Comparison of ENCODE assay signal across 10 cellular contexts in the genomic region with DNA sequence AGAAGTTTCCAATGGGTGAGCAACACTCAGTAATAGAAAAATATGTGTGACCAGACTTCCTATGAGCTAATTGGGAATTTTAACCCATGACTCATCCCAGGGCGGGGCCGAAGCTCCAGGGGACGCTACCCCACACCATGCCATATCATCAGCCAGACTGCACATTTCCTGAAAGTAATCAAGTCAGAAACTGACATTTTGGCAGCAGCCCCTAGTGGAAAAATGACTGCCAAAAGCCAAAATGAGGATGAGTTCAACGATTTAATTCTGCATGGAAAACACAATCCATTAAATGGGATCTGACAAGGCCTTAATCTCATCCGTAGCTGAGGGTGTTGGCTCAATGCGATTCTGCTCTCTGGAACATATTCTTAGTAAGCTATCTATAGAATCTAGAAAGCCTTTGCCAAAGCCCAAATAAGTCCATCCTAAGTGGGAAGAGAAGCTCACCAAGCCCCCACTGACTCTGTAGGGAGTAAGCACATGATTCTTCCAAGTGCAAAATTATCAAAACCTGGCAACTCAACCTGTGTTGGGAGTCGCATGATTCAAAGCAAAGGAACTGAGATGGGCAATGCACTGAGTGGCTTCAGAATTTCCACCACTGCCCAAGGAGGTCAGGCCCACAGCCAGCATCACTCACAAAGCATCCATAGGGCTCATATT.
DNase-seq lines count a peak whose midpoint lies in the region; ATAC-seq and TF ChIP-seq lines count a peak whose summit lies in the region.
"Had no signal": no experiment of that assay in that cellular context is flagged by ENCODE, and none has a peak within 500 bp of the region (broad histone marks: within the 10 kb centered on the region; RNA-seq: fewer than 3 reads in every experiment).

No MANE protein-coding gene starts in this region.

- H3K4me3 ChIP-seq in fibroblast of villous mesenchyme (ENCODE audit: low read depth, low read length) (no peak overlapping the region), H7 (ENCODE audit: insufficient read depth, low read depth, low read length) (no peak overlapping the region)

- no peaks in the 10 kb centered on the region for H3K36me3 ChIP-seq in H7 (replicated peaks; ENCODE audit: control insufficient read depth, insufficient read depth, low read length)

- H3K27me3 ChIP-seq in H7 (ENCODE audit: control insufficient read depth, insufficient read depth, low read length) = no peaks in the 10 kb centered on the region

- intact Hi-C loops in sciatic nerve (cut with DNase I) = no loop called here

- ATAC-seq in sciatic nerve = peak; percentile 81

- no peak for TF ChIP-seq CTCF in fibroblast of villous mesenchyme (IDR thresholded peaks at IDR 0.05; ENCODE audit: insufficient read depth, low read depth, low read length)

- DNase-seq in ELR (ENCODE audit: low read depth) (peak; percentile 96), SW480 (ENCODE audit: low spot score) (peak; percentile 86), fibroblast of villous mesenchyme (ENCODE audit: low read depth) (peak; percentile 20), sciatic nerve (ENCODE audit: low spot score) (peak; percentile 62), GDM1 (lab: John Stamatoyannopoulos, UW) (no peak), activated gamma-delta T cell treated with Interleukin-2 at 50 U/mL for 16 hours (no peak), H7 (no peak)
- DNase-seq in activated naive CD4-positive, alpha-beta T cell treated with Interleukin-2 at 50 U/mL for 16 hours = no peak
- DNase-seq: activated CD4-positive, alpha-beta memory T cell treated with anti-CD3 and anti-CD28 coated beads for 36 hours; NCI-H2081 had no signal

Comparison
In these comparisons a context has a peak if more than half of its experiments do, and no peak if none do; other contexts are left out.
1. DNase-seq: peak in ELR (single experiment), SW480 (single experiment), fibroblast of villous mesenchyme (single experiment) and sciatic nerve (single experiment); none in GDM1 (single experiment), activated gamma-delta T cell treated with Interleukin-2 at 50 U/mL for 16 hours (single experiment), H7 (single experiment) and activated naive CD4-positive, alpha-beta T cell treated with Interleukin-2 at 50 U/mL for 16 hours (single experiment).